Comparison of ENCODE assay signal across 8 cellular contexts in the genomic region with DNA sequence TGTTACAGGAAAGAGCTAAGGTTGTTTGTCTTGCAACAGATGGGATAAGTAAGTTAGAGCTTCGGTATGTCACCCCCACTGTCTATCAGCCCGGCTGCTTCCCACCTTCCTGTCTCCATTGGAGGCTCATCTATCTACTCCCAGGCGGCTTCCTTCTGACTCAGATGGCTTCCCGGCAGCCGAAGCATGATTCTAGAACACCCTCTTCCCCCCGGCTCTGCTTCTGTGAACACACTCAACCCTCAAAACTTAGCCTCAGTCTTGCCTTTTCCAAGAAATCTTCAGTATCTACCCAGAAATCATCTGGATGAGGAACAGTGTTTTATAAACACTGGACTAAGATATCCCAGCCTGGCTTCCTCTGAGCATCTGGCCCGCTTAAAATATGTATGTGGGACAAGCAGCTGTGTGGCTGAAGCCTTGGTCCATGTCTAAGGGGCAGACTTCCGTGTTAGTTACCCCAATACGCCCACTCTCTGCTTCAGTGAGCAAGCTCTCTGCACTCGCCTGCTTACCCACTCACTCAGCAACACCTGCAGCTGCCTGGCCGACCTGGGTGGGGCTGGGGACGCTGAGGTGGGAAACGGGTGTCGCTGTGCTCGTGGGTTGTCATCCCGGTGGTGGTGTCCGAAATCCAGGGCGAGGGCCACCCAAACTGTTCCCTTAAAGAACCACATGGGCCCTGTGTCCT. TPM values are rescaled to one million over a fixed set of nuclear protein-coding genes. Genes with fewer than 3 reads are reported as not detected.
A peak's percentile ranks its signal among the peaks of the same experiment; 100 is the strongest.
DNase-seq lines count a peak whose midpoint lies in the region; ATAC-seq, FAIRE-seq and TF ChIP-seq lines count a peak whose summit lies in the region.

No MANE protein-coding gene starts in this region.

- H3K36me3 Mint-ChIP-seq in osteocyte (ENCODE audit: unreplicated experiment) = no peaks in the 10 kb centered on the region

- no peaks in the 10 kb centered on the region for H3F3A ChIP-seq in MM.1S (ENCODE audit: insufficient read depth, low read length)

- no peak for FAIRE-seq in pancreas (lab: Jason Lieb, UNC)

- H2AFZ ChIP-seq in MM.1S (ENCODE audit: low read length) = no peak overlapping the region

- H4K20me1 ChIP-seq in MM.1S (ENCODE audit: insufficient read depth, low read length) = no peaks in the 10 kb centered on the region

- H3K79me2 ChIP-seq in MM.1S (ENCODE audit: low read length) = no peaks in the 10 kb centered on the region

- DNase-seq in GM12865 (ENCODE audit: low read depth) = peak; percentile 27
- peak; percentile 73 for DNase-seq in NCI-H226
- no peak for DNase-seq in esophagus squamous epithelium (lab: John Stamatoyannopoulos, UW)
- DNase-seq in pancreas = no peak
- no peak for DNase-seq in NCI-H1930 (lab: John Stamatoyannopoulos, UW)
- no peak for DNase-seq in MM.1S
- no peak for DNase-seq in osteocyte (ENCODE audit: extremely low spot score, unreplicated experiment)

- H3K4me2 ChIP-seq in MM.1S (ENCODE audit: low read depth, low read length) = no peak overlapping the region

- no peaks in the 10 kb centered on the region for H3K9me3 Mint-ChIP-seq in osteocyte (ENCODE audit: unreplicated experiment)

- H3K27ac ChIP-seq in esophagus squamous epithelium = peak overlapping the region; percentile 31 to 78 (median 53)
- H3K27ac ChIP-seq in pancreas = peak overlapping the region in 2 of 4 donors; percentile 0 to 52
- H3K27ac ChIP-seq in MM.1S (ENCODE audit: low read length) = no peak overlapping the region

- intact Hi-C loops in esophagus squamous epithelium (cut with DNase I) (no loop called here), pancreas (cut with DNase I) (no loop called here)

- H3K36me3 ChIP-seq in esophagus squamous epithelium (no peaks in the 10 kb centered on the region), pancreas (no peaks in the 10 kb centered on the region), MM.1S (replicated peaks; ENCODE audit: insufficient read depth, low read length) (no peaks in the 10 kb centered on the region)

- no peaks in the 10 kb centered on the region for H3K9me2 ChIP-seq in MM.1S (replicated peaks; ENCODE audit: insufficient read depth, low read length)

- H3K9ac ChIP-seq in MM.1S (ENCODE audit: low read length) = no peak overlapping the region

- TF ChIP-seq CTCF in GM12865 (IDR thresholded peaks at IDR 0.05; ENCODE audit: insufficient read depth, low read depth, low read length, missing control alignments) (no peak), esophagus squamous epithelium (IDR thresholded peaks at IDR 0.05) (no peak), pancreas (IDR thresholded peaks at IDR 0.05) (no peak), MM.1S (IDR thresholded peaks at IDR 0.05; ENCODE audit: low read length) (no peak), osteocyte (IDR thresholded peaks at IDR 0.05) (no peak)

- peaks cover 10% of the 10 kb centered on the region for H3K4me1 Mint-ChIP-seq in osteocyte (ENCODE audit: unreplicated experiment)

- WGBS in esophagus squamous epithelium, 2 donors = 6 to 20% methylated on average over 5 to 6 of the region's 18 CpGs
- 52 to 68% methylated on average over 18 of the region's 18 CpGs for WGBS in pancreas, 2 donors

- H3K27me3 ChIP-seq in esophagus squamous epithelium = no peaks in the 10 kb centered on the region
- H3K27me3 ChIP-seq in pancreas = no peaks in the 10 kb centered on the region
- no peaks in the 10 kb centered on the region for H3K27me3 ChIP-seq in MM.1S (replicated peaks; ENCODE audit: insufficient read depth, low read length)

- peaks cover 5% of the 10 kb centered on the region for H3K27me3 Mint-ChIP-seq in osteocyte (ENCODE audit: unreplicated experiment)

- no peak for TF ChIP-seq POLR2A in esophagus squamous epithelium (IDR thresholded peaks at IDR 0.05)

- H3K4me1 ChIP-seq in esophagus squamous epithelium = peaks cover 3 to 48% (median 27%) of the 10 kb centered on the region in 3 donors
- no peaks in the 10 kb centered on the region for H3K4me1 ChIP-seq in pancreas
- no peaks in the 10 kb centered on the region for H3K4me1 ChIP-seq in MM.1S (ENCODE audit: low read length)

- no peaks in the 10 kb centered on the region for H3K9me3 ChIP-seq in esophagus squamous epithelium
- no peaks in the 10 kb centered on the region for H3K9me3 ChIP-seq in pancreas
- H3K9me3 ChIP-seq in MM.1S (replicated peaks; ENCODE audit: insufficient read depth, low read length) = no peaks in the 10 kb centered on the region

- no peak overlapping the region for H3K4me3 ChIP-seq in GM12865 (ENCODE audit: low read depth, low read length)
- no peak overlapping the region for H3K4me3 ChIP-seq in esophagus squamous epithelium
- no peak overlapping the region for H3K4me3 ChIP-seq in pancreas
- no peak overlapping the region for H3K4me3 ChIP-seq in MM.1S (ENCODE audit: low read length)

- H3K27ac Mint-ChIP-seq in osteocyte (ENCODE audit: unreplicated experiment) = no peak overlapping the region

- ATAC-seq in pancreas (peak in 3 of 4 donors; percentile 40 to 65 (median 65)), HG02623 (IDR thresholded peaks at IDR 0.05; ENCODE audit: unreplicated experiment) (no peak)

- H3K4me3 Mint-ChIP-seq in osteocyte (ENCODE audit: unreplicated experiment) = no peak overlapping the region

RNA-seq across cellular contexts. Expression of a gene that starts 12.0 kb away (rescaled TPM):
- 10 to 100 TPM in 2 of 4 donors, 1 to 10 TPM in 2; 8.0 to 18.7 (median 11.5) TPM for total RNA-seq in esophagus squamous epithelium
- 1 to 10 TPM; 1.2 to 5.7 (median 2.6) TPM for total RNA-seq in pancreas
- 1 to 10 TPM; 1.9 to 2.2 TPM for polyA plus RNA-seq in pancreas
- total RNA-seq in osteocyte = 0.31 and 0.43 TPM in 2 replicates

Comparison
In these comparisons a context has a peak if more than half of its experiments do, and no peak if none do; other contexts are left out.
1. DNase-seq: peak in GM12865 (single experiment) and NCI-H226 (single experiment); none in esophagus squamous epithelium (single experiment), pancreas (0 of 6), NCI-H1930 (0 of 2), MM.1S (single experiment) and osteocyte (single experiment).